ENCODE assay signal across 8 cellular contexts in the genomic region with DNA sequence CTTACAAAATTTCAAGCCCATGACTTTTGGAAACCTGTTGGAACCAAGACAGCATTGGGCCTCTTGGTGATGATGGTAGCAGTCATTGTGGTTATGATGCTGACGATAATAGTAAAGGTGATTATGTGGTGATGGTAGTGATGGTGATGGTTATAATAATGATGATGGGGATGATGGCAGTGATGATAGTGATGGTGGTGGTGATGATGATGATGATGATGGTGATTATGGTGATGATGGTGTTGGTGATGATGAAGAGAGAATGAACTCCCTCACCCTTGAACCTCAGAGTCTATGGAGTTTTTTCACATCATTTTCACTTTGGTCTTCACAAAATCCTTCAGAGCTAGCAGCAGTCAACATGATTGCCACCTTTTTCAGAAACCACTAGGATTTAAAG.
"Had no signal": no experiment of that assay in that cellular context is flagged by ENCODE, and none has a peak within 500 bp of the region (broad histone marks: within the 10 kb centered on the region; RNA-seq: fewer than 3 reads in every experiment).

No MANE protein-coding gene starts in this region.

- DNase-seq: GDM1, GF-D8 had no signal

- ATAC-seq: GM12878 had no signal

- FAIRE-seq: G401.6, GM12878, GM12891, GM12892, GM18507, GM19239 had no signal

- H3K4me3 ChIP-seq: GM12878 had no signal
